Comparison of ENCODE assay signal across 13 cellular contexts in genomic region chr1:68269637-68270430, GRCh38. TPM values are rescaled to one million over a fixed set of nuclear protein-coding genes. Genes with fewer than 3 reads are reported as not detected.
A peak's percentile ranks its signal among the peaks of the same experiment; 100 is the strongest.
DNase-seq lines count a peak whose midpoint lies in the region; ATAC-seq and TF ChIP-seq lines count a peak whose summit lies in the region.
"Had no signal": no experiment of that assay in that cellular context is flagged by ENCODE, and none has a peak within 500 bp of the region (broad histone marks: within the 10 kb centered on the region; RNA-seq: fewer than 3 reads in every experiment).

No MANE protein-coding gene starts in this region.

- no peaks in the 10 kb centered on the region for H3K27me3 ChIP-seq in mammary epithelial cell (ENCODE audit: insufficient read depth, low read length)
- H3K27me3 ChIP-seq: BLaER1 treated with 17β-estradiol and CSF1 and Interleukin-3, amounts not matched to agents 10 nM and 100 nM had no signal

- 66% methylated on average over 3 of the region's 3 CpGs for WGBS in mammary epithelial cell (ENCODE audit: low coverage, missing lambda C conversion rate)

- DNase-seq in Daoy (ENCODE audit: low read depth), result peak; percentile 86
- peak; percentile 29 for DNase-seq in LoVo (ENCODE audit: low spot score)
- peak; percentile 46 for DNase-seq in mammary epithelial cell
- DNase-seq in kidney glomerular epithelial cell (lab: John Stamatoyannopoulos, UW), result peak; percentile 74
- no peak for DNase-seq in NCI-H1417 treated with DMSO at 0.1 percent for 48 hours (lab: John Stamatoyannopoulos, UW)
- DNase-seq in GM19240 (ENCODE audit: insufficient read length, low spot score), result no peak
- DNase-seq: activated T-cell treated with anti-CD3 and anti-CD28 coated beads, Interleukin-2, amount 50 U/mL, for 48 hours; NCI-H526 treated with DMSO at 0.1 percent for 48 hours; Right ventricle myocardium superior; stimulated activated naive CD8-positive, alpha-beta T cell treated with anti-CD3 and anti-CD28 coated beads, Interleukin-15, amount 100 ng/mL, for 72 hours had no signal

- H3K4me1 ChIP-seq in mammary epithelial cell (ENCODE audit: insufficient read depth, low read length), result peaks cover 8% of the 10 kb centered on the region

- no peaks in the 10 kb centered on the region for H3K9me3 ChIP-seq in mammary epithelial cell (replicated peaks; ENCODE audit: insufficient read depth, low read length)
- H3K9me3 ChIP-seq: BLaER1 treated with 17β-estradiol and CSF1 and Interleukin-3, amounts not matched to agents 10 nM and 100 nM had no signal

- CTCF ChIA-PET in mammary epithelial cell (lab: Charles Lee; ENCODE audit: low non-redundant PET), result no interaction called here

- H3K27ac ChIP-seq in mammary epithelial cell (ENCODE audit: insufficient read depth, low read depth, low read length), result no peak overlapping the region

- dilution Hi-C loops in mammary epithelial cell (cut with HindIII; ENCODE audit: low sequenced_read_pairs), result loop anchor here (5.0 kb wide), 1 partner anchor 103 kb away; no protein-coding TSS in a partner anchor

- intact Hi-C loops in mammary epithelial cell (cut with micrococcal nuclease), result loop anchor here (1.0 kb wide), 1 partner anchor 38 kb away; the partner anchor contains the start of gene WLS

- BruUV-seq in mammary epithelial cell (replicated peaks; lab: Mats Ljungman, UMichigan), result no TSS peak

- no peaks in the 10 kb centered on the region for H3K36me3 ChIP-seq in mammary epithelial cell (ENCODE audit: insufficient read depth, low read length)
- H3K36me3 ChIP-seq: BLaER1 treated with 17β-estradiol and CSF1 and Interleukin-3, amounts not matched to agents 10 nM and 100 nM had no signal

- H3K9ac ChIP-seq in mammary epithelial cell (ENCODE audit: insufficient read depth, low read length), result no peak overlapping the region
- H3K9ac ChIP-seq: BLaER1 treated with 17β-estradiol and CSF1 and Interleukin-3, amounts not matched to agents 10 nM and 100 nM had no signal

- H3K4me2 ChIP-seq in mammary epithelial cell (ENCODE audit: insufficient read depth, low read depth, low read length), result peak overlapping the region; percentile 18

- ATAC-seq in GM21529 (IDR thresholded peaks at IDR 0.05; ENCODE audit: unreplicated experiment) (no peak), HG03469 (IDR thresholded peaks at IDR 0.05; ENCODE audit: unreplicated experiment) (no peak)
- ATAC-seq: stimulated activated naive CD8-positive, alpha-beta T cell treated with anti-CD3 and anti-CD28 coated beads, Interleukin-15, amount 100 ng/mL, for 72 hours had no signal

- H3K4me3 ChIP-seq in mammary epithelial cell (replicated peaks in 1 of 3; ENCODE audit: insufficient read depth in 1 of 3, low read depth in 2 of 3, low read length in 3 of 3), result no peak overlapping the region
- H3K4me3 ChIP-seq: BLaER1 treated with 17β-estradiol and CSF1 and Interleukin-3, amounts not matched to agents 10 nM and 100 nM had no signal

- in situ Hi-C loops in mammary epithelial cell (cut with MboI; ENCODE audit: low sequenced_read_pairs in 2 of 2), result no loop called here

- no peak overlapping the region for H2AFZ ChIP-seq in mammary epithelial cell (ENCODE audit: low read depth, low read length)

- no peak for TF ChIP-seq CTCF in mammary epithelial cell (conservative IDR thresholded peaks at IDR 0.05 in 1 of 2, IDR thresholded peaks at IDR 0.05 in 1 of 2; ENCODE audit: extremely low read depth in 1 of 2, insufficient read depth in 1 of 2, low read depth in 1 of 2, low read length in 2 of 2)

- no peaks in the 10 kb centered on the region for H3K79me2 ChIP-seq in mammary epithelial cell (ENCODE audit: insufficient read depth, low read length)

- no peaks in the 10 kb centered on the region for H4K20me1 ChIP-seq in mammary epithelial cell (ENCODE audit: insufficient read depth, low read length)
- H4K20me1 ChIP-seq: BLaER1 treated with 17β-estradiol and CSF1 and Interleukin-3, amounts not matched to agents 10 nM and 100 nM had no signal

RNA-seq across cellular contexts. Expression of gene WLS, which starts 37.5 kb away (rescaled TPM):
- total RNA-seq in Daoy (2014; rRNA removed; shearing (Covaris generic)), result 47.5 and 51.8 TPM in 2 replicates
- 100 to 1,000 TPM in 1 of 2 donors, 10 to 100 TPM in 1; 93.9 to 113 TPM for total RNA-seq in mammary epithelial cell
- polyA plus RNA-seq in mammary epithelial cell, result 64.1 TPM
- 179 TPM for polyA minus RNA-seq in mammary epithelial cell

Comparison
In these comparisons a context has a peak if more than half of its experiments do, and no peak if none do; other contexts are left out.
1. DNase-seq: peak in Daoy (single experiment), LoVo (single experiment), mammary epithelial cell (single experiment) and kidney glomerular epithelial cell (single experiment); none in NCI-H1417 treated with DMSO at 0.1 percent for 48 hours (single experiment) and GM19240 (single experiment).